8 cellular contexts compared by ENCODE assay signal in genomic region chr17:68497885-68498319, GRCh38. TPM values are rescaled to one million over a fixed set of nuclear protein-coding genes. Genes with fewer than 3 reads are reported as not detected.
DNase-seq lines count a peak whose midpoint lies in the region; ATAC-seq and TF ChIP-seq lines count a peak whose summit lies in the region.

No MANE protein-coding gene starts in this region.

- H3K27me3 Mint-ChIP-seq in activated naive CD4-positive, alpha-beta T cell treated with anti-CD3 and anti-CD28 coated beads for 36 hours (ENCODE audit: low read depth) = peaks cover 3% of the 10 kb centered on the region
- H3K27me3 Mint-ChIP-seq in T-helper 1 cell treated with Interleukin-12 subunit alpha and Interleukin-12 subunit beta and Interleukin-4 antibody, amounts not matched to agents 30 μg/mL and 1 μg/mL, for 36 hours (ENCODE audit: low read depth) = peaks cover 3% of the 10 kb centered on the region

- peak overlapping the region; percentile 69 for H2AFZ ChIP-seq in parathyroid adenoma

- H3K36me3 ChIP-seq in parathyroid adenoma (ENCODE audit: control insufficient read depth, insufficient read depth, low read length) (no peaks in the 10 kb centered on the region), thyroid gland (no peaks in the 10 kb centered on the region)

- H3K4me1 Mint-ChIP-seq in activated naive CD4-positive, alpha-beta T cell treated with anti-CD3 and anti-CD28 coated beads for 36 hours (ENCODE audit: low read depth) = peaks cover 16% of the 10 kb centered on the region
- peaks cover 26% of the 10 kb centered on the region for H3K4me1 Mint-ChIP-seq in T-helper 1 cell treated with Interleukin-12 subunit alpha and Interleukin-12 subunit beta and Interleukin-4 antibody, amounts not matched to agents 30 μg/mL and 1 μg/mL, for 36 hours (ENCODE audit: low read depth)

- H3K9me3 ChIP-seq in parathyroid adenoma (ENCODE audit: control insufficient read depth, low read length) (no peaks in the 10 kb centered on the region), thyroid gland (no peaks in the 10 kb centered on the region)

- H3K9me3 Mint-ChIP-seq in activated naive CD4-positive, alpha-beta T cell treated with anti-CD3 and anti-CD28 coated beads for 36 hours = no peaks in the 10 kb centered on the region
- H3K9me3 Mint-ChIP-seq in T-helper 1 cell treated with Interleukin-12 subunit alpha and Interleukin-12 subunit beta and Interleukin-4 antibody, amounts not matched to agents 30 μg/mL and 1 μg/mL, for 36 hours = no peaks in the 10 kb centered on the region

- peak; percentile 22 for DNase-seq in activated naive CD4-positive, alpha-beta T cell treated with anti-CD3 and anti-CD28 coated beads for 36 hours
- no peak for DNase-seq in activated naive CD4-positive, alpha-beta T cell (lab: John Stamatoyannopoulos, UW)
- DNase-seq in NCI-H226 = no peak
- DNase-seq in COR-L47 (lab: John Stamatoyannopoulos, UW) = no peak
- no peak for DNase-seq in thyroid gland

- H3K27ac ChIP-seq in parathyroid adenoma (peak overlapping the region; percentile 96), thyroid gland (no peak overlapping the region)

- TF ChIP-seq POLR2A in thyroid gland (IDR thresholded peaks at IDR 0.05) = no peak

- intact Hi-C loops in activated naive CD4-positive, alpha-beta T cell treated with anti-CD3 and anti-CD28 coated beads for 36 hours (cut with micrococcal nuclease) = loop anchor here (2.0 kb wide), 1 partner anchor 15 kb away; the partner anchor contains the start of gene PRKAR1A
- intact Hi-C loops in thyroid gland (cut with DNase I) = no loop called here

- CTCF ChIA-PET in activated naive CD4-positive, alpha-beta T cell treated with anti-CD3 and anti-CD28 coated beads for 36 hours (lab: Charles Lee) = interaction anchor here (0.5 to 2.3 kb wide), 7 partner anchors 10 to 323 kb away, joined by 3 to 12 read pairs (median 3); no protein-coding TSS in a partner anchor

- TF ChIP-seq CTCF in parathyroid adenoma (IDR thresholded peaks at IDR 0.05) (no peak), thyroid gland (IDR thresholded peaks at IDR 0.05) (no peak)

- no peaks in the 10 kb centered on the region for H3K79me2 ChIP-seq in parathyroid adenoma

- peaks cover 52% of the 10 kb centered on the region for H3K4me1 ChIP-seq in parathyroid adenoma
- H3K4me1 ChIP-seq in thyroid gland = peaks cover 9 to 13% of the 10 kb centered on the region in 2 donors

- H3K4me2 ChIP-seq in parathyroid adenoma (ENCODE audit: low read length) = peak overlapping the region; percentile 60

- H3K27me3 ChIP-seq in parathyroid adenoma (ENCODE audit: control insufficient read depth, insufficient read depth, low read length) = no peaks in the 10 kb centered on the region
- H3K27me3 ChIP-seq in thyroid gland = no peaks in the 10 kb centered on the region

- H3K4me3 Mint-ChIP-seq in activated naive CD4-positive, alpha-beta T cell treated with anti-CD3 and anti-CD28 coated beads for 36 hours = peak overlapping the region; percentile 16
- H3K4me3 Mint-ChIP-seq in T-helper 1 cell treated with Interleukin-12 subunit alpha and Interleukin-12 subunit beta and Interleukin-4 antibody, amounts not matched to agents 30 μg/mL and 1 μg/mL, for 36 hours = peak overlapping the region; percentile 15

- H3K9ac ChIP-seq in parathyroid adenoma = no peak overlapping the region

- H3K4me3 ChIP-seq in parathyroid adenoma (ENCODE audit: low read depth, low read length) = peak overlapping the region; percentile 26
- no peak overlapping the region for H3K4me3 ChIP-seq in thyroid gland (replicated peaks in 1 of 3)

- peak overlapping the region; percentile 36 for H3K27ac Mint-ChIP-seq in activated naive CD4-positive, alpha-beta T cell treated with anti-CD3 and anti-CD28 coated beads for 36 hours
- peak overlapping the region; percentile 87 for H3K27ac Mint-ChIP-seq in T-helper 1 cell treated with Interleukin-12 subunit alpha and Interleukin-12 subunit beta and Interleukin-4 antibody, amounts not matched to agents 30 μg/mL and 1 μg/mL, for 36 hours

- peak; percentile 97 for ATAC-seq in HG03060 (IDR thresholded peaks at IDR 0.05; ENCODE audit: low read depth, unreplicated experiment)

- H3K36me3 Mint-ChIP-seq in activated naive CD4-positive, alpha-beta T cell treated with anti-CD3 and anti-CD28 coated beads for 36 hours (ENCODE audit: low read depth) = no peaks in the 10 kb centered on the region
- H3K36me3 Mint-ChIP-seq in T-helper 1 cell treated with Interleukin-12 subunit alpha and Interleukin-12 subunit beta and Interleukin-4 antibody, amounts not matched to agents 30 μg/mL and 1 μg/mL, for 36 hours (ENCODE audit: low read depth) = peaks cover 5% of the 10 kb centered on the region

- WGBS in thyroid gland, 2 donors = 20 to 43% methylated on average over 3 of the region's 3 CpGs

RNA-seq across cellular contexts. Expression of gene PRKAR1A, which starts 14.3 kb away (rescaled TPM):
- 100 to 1,000 TPM; 151 TPM for total RNA-seq in activated naive CD4-positive, alpha-beta T cell treated with anti-CD3 and anti-CD28 coated beads for 36 hours
- total RNA-seq in thyroid gland = 100 to 1,000 TPM; 367 to 431 (median 417) TPM

RNA-seq across cellular contexts. Expression of gene WIPI1, which starts 40.6 kb away (rescaled TPM):
- total RNA-seq in activated naive CD4-positive, alpha-beta T cell treated with anti-CD3 and anti-CD28 coated beads for 36 hours = 10 to 100 TPM; 13.5 to 14.3 TPM
- 10 to 100 TPM; 50.0 to 89.8 (median 78.4) TPM for total RNA-seq in thyroid gland
